ENCODE assay signal across 21 cellular contexts in genomic region chr2:126748188-126748760, GRCh38.
A peak's percentile ranks its signal among the peaks of the same experiment; 100 is the strongest.
DNase-seq lines count a peak whose midpoint lies in the region; ATAC-seq and TF ChIP-seq lines count a peak whose summit lies in the region.
"Had no signal": no experiment of that assay in that cellular context is flagged by ENCODE, and none has a peak within 500 bp of the region (broad histone marks: within the 10 kb centered on the region; RNA-seq: fewer than 3 reads in every experiment).

No MANE protein-coding gene starts in this region.

- H3K18ac ChIP-seq in neuronal stem cell (ENCODE audit: low read length), result peak overlapping the region; percentile 5

- H3K36me3 Mint-ChIP-seq in activated T-helper 17 cell treated with anti-CD3 and anti-CD28 coated beads, Interleukin-2, amount 50 U/mL, for 72 hours (ENCODE audit: low read depth), result no peaks in the 10 kb centered on the region

- H3K4me3 ChIP-seq in neuronal stem cell (ENCODE audit: low read length in 2 of 2) (no peak overlapping the region), prostate gland (no peak overlapping the region)
- H3K4me3 ChIP-seq: GM23248, HAP-1, SJSA1 had no signal

- H2BK5ac ChIP-seq in neuronal stem cell (ENCODE audit: low read length), result no peak overlapping the region

- H3K9me3 Mint-ChIP-seq in activated T-helper 17 cell treated with anti-CD3 and anti-CD28 coated beads, Interleukin-2, amount 50 U/mL, for 72 hours, result no peaks in the 10 kb centered on the region
- H3K9me3 Mint-ChIP-seq: CD8-positive, alpha-beta memory T cell had no signal

- H3K27me3 Mint-ChIP-seq in activated T-helper 17 cell treated with anti-CD3 and anti-CD28 coated beads, Interleukin-2, amount 50 U/mL, for 72 hours, result no peaks in the 10 kb centered on the region
- H3K27me3 Mint-ChIP-seq: CD8-positive, alpha-beta memory T cell had no signal

- peak overlapping the region; percentile 59 for H3K4ac ChIP-seq in neuronal stem cell (ENCODE audit: low read length)

- H2AK5ac ChIP-seq in neuronal stem cell (ENCODE audit: low read depth, low read length), result no peak overlapping the region

- TF ChIP-seq CTCF in GM13977 (IDR thresholded peaks at IDR 0.05; ENCODE audit: extremely low read depth, insufficient read depth, missing control alignments) (no peak), prostate gland (IDR thresholded peaks at IDR 0.05) (no peak)

- H2BK12ac ChIP-seq in neuronal stem cell (ENCODE audit: low read length), result no peak overlapping the region

- H3K9ac ChIP-seq in neuronal stem cell (ENCODE audit: low read depth, low read length, poor library complexity), result no peak overlapping the region
- H3K9ac ChIP-seq: GM23248 had no signal

- intact Hi-C loops in prostate gland (cut with DNase I), result no loop called here

- no peaks in the 10 kb centered on the region for H3K79me1 ChIP-seq in neuronal stem cell (ENCODE audit: low read depth, low read length)

- H4K8ac ChIP-seq in neuronal stem cell (ENCODE audit: low read depth, low read length), result no peak overlapping the region

- no peak overlapping the region for H2BK15ac ChIP-seq in neuronal stem cell (ENCODE audit: low read length)

- H3K27ac Mint-ChIP-seq in activated T-helper 17 cell treated with anti-CD3 and anti-CD28 coated beads, Interleukin-2, amount 50 U/mL, for 72 hours, result no peak overlapping the region

- H4K91ac ChIP-seq in neuronal stem cell (ENCODE audit: low read depth, low read length, poor library complexity), result no peak overlapping the region

- TF ChIP-seq POLR2A in prostate gland (IDR thresholded peaks at IDR 0.05), result no peak

- H3K9me3 ChIP-seq in neuronal stem cell (replicated peaks in 1 of 2; ENCODE audit: control insufficient read depth in 2 of 2, insufficient read depth in 1 of 2, low read depth in 1 of 2, low read length in 2 of 2) (peaks cover 0 to 4% of the 10 kb centered on the region in 2 donors), prostate gland (no peaks in the 10 kb centered on the region)
- H3K9me3 ChIP-seq: HAP-1, SJSA1 had no signal

- no CpG with 5 or more reads among the region's 4 CpGs for WGBS in neuronal stem cell (ENCODE audit: extremely low coverage in 2 of 2, insufficient read length in 2 of 2, insufficient replicate concordance in 1 of 2), 2 donors
- WGBS in prostate gland, result 83% methylated on average over 4 of the region's 4 CpGs

- DNase-seq in activated CD8-positive, alpha-beta memory T cell treated with anti-CD3 and anti-CD28 coated beads for 24 hours, result peak; percentile 30
- DNase-seq in activated CD8-positive, alpha-beta memory T cell treated with anti-CD3 and anti-CD28 coated beads, Interleukin-2, amount 50 U/mL, for 4 hours, result no peak
- no peak for DNase-seq in neuronal stem cell (ENCODE audit: low spot score)
- no peak for DNase-seq in GM13977 (ENCODE audit: low spot score)
- DNase-seq in prostate gland (ENCODE audit: low spot score), result no peak
- DNase-seq: CD8-positive, alpha-beta memory T cell; EL; GF-D8; GM23248; KBM-7; MM.1S; NCI-H1048; NCI-H1417 treated with DMSO at 0.1 percent for 48 hours; NCI-H187 treated with DMSO at 0.1 percent for 48 hours; NCI-H510A had no signal

- no peaks in the 10 kb centered on the region for H3K4me1 ChIP-seq in neuronal stem cell (ENCODE audit: control insufficient read depth in 2 of 2, insufficient read depth in 1 of 2, low read depth in 1 of 2, low read length in 2 of 2)
- no peaks in the 10 kb centered on the region for H3K4me1 ChIP-seq in prostate gland (replicated peaks)
- H3K4me1 ChIP-seq: HAP-1, SJSA1 had no signal

- H2AFZ ChIP-seq in neuronal stem cell (ENCODE audit: low read length), result no peak overlapping the region
- H2AFZ ChIP-seq: GM23248 had no signal

- in situ Hi-C loops in GM13977 (cut with MboI; ENCODE audit: low pct_unique_long_range_greater_than_20kb, low sequenced_read_pairs, unreplicated experiment), result no loop called here

- peaks cover 14% of the 10 kb centered on the region for H3K4me1 Mint-ChIP-seq in activated T-helper 17 cell treated with anti-CD3 and anti-CD28 coated beads, Interleukin-2, amount 50 U/mL, for 72 hours

- no peak overlapping the region for H2BK120ac ChIP-seq in neuronal stem cell (ENCODE audit: low read depth, low read length)

- H3K23ac ChIP-seq in neuronal stem cell (ENCODE audit: low read depth, low read length, poor library complexity), result no peak overlapping the region

- H3K4me2 ChIP-seq in neuronal stem cell (ENCODE audit: insufficient read depth, low read length, poor library complexity, severe bottlenecking), result no peak overlapping the region

- H3K27me3 ChIP-seq in neuronal stem cell (ENCODE audit: control insufficient read depth in 3 of 3, insufficient read depth in 3 of 3, low read depth in 1 of 3, low read length in 3 of 3), result no peaks in the 10 kb centered on the region
- no peaks in the 10 kb centered on the region for H3K27me3 ChIP-seq in prostate gland (replicated peaks; ENCODE audit: insufficient read depth)
- H3K27me3 ChIP-seq: SJSA1 had no signal

- H3K4me3 Mint-ChIP-seq in activated T-helper 17 cell treated with anti-CD3 and anti-CD28 coated beads, Interleukin-2, amount 50 U/mL, for 72 hours, result no peak overlapping the region
- H3K4me3 Mint-ChIP-seq: CD8-positive, alpha-beta memory T cell had no signal

- H3K36me3 ChIP-seq in neuronal stem cell (replicated peaks in 1 of 2; ENCODE audit: control insufficient read depth in 2 of 2, insufficient read depth in 2 of 2, low read length in 2 of 2) (no peaks in the 10 kb centered on the region), prostate gland (no peaks in the 10 kb centered on the region)
- H3K36me3 ChIP-seq: HAP-1, SJSA1 had no signal

- peak; percentile 43 for ATAC-seq in GM19025 (IDR thresholded peaks at IDR 0.05; ENCODE audit: low read depth, unreplicated experiment)
- peak; percentile 53 for ATAC-seq in activated T-helper 17 cell treated with anti-CD3 and anti-CD28 coated beads, Interleukin-2, amount 50 U/mL, for 72 hours (replicated peaks)
- ATAC-seq in GM18858 (IDR thresholded peaks at IDR 0.05; ENCODE audit: unreplicated experiment), result no peak

- no peak overlapping the region for H3K14ac ChIP-seq in neuronal stem cell (ENCODE audit: low read length)

- H3K27ac ChIP-seq in neuronal stem cell (replicated peaks; ENCODE audit: low read length) (no peak overlapping the region), prostate gland (no peak overlapping the region)
- H3K27ac ChIP-seq: C4-2B, GM23248, SJSA1 had no signal
